Comparison of ENCODE assay signal across 20 cellular contexts in the genomic region with DNA sequence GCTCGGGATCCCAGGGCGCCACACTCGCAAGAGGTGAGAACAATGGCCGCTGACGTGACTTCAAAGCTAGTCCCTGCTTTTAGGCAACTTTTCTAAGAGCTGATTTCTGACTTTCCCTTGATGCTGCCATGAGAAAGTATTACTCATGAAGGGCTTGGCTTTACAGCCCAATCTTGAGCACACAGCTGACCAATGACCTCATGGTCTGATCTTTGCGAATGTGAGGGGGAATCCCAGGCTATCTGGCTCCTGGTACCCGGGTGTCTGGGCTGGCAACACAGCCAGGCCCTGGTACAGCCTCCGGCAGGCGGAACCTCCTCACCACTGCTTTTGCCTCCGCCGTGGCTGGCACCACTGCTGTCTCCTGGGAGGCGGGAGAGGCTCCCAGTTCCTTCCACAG. TPM values are rescaled to one million over a fixed set of nuclear protein-coding genes. Genes with fewer than 3 reads are reported as not detected.
DNase-seq lines count a peak whose midpoint lies in the region; ATAC-seq, FAIRE-seq and TF ChIP-seq lines count a peak whose summit lies in the region.
"Had no signal": no experiment of that assay in that cellular context is flagged by ENCODE, and none has a peak within 500 bp of the region (broad histone marks: within the 10 kb centered on the region; RNA-seq: fewer than 3 reads in every experiment).

No MANE protein-coding gene starts in this region.

- no peak for TF ChIP-seq POLR2A in body of pancreas (IDR thresholded peaks at IDR 0.05)

- peak overlapping the region in 1 of 2 donors; percentile 51 for H3K27ac ChIP-seq in kidney (ENCODE audit: low read depth in 2 of 2, low read length in 2 of 2)
- H3K27ac ChIP-seq in body of pancreas = no peak overlapping the region

- intact Hi-C loops in CD14-positive monocyte (cut with micrococcal nuclease) (loop anchor here in 1 of 2 donors (5.0 kb wide), 1 partner anchor 281 kb away; no protein-coding TSS in a partner anchor), kidney (cut with DNase I) (loop anchor here (10.0 kb wide), 1 partner anchor 228 kb away; no protein-coding TSS in a partner anchor), body of pancreas (cut with DNase I) (no loop called here)

- H3K9me3 Mint-ChIP-seq in CD14-positive monocyte = peaks cover 0 to 2% (median 0%) of the 10 kb centered on the region in 7 donors
- H3K9me3 Mint-ChIP-seq: CD4-positive, alpha-beta T cell; natural killer cell treated with Interleukin-12 subunit alpha and Interleukin-12 subunit beta and Interleukin-15 and Interleukin-18, amount 100 ng/mL, for 72 hours had no signal

- peaks cover 27% of the 10 kb centered on the region for H3K4me1 Mint-ChIP-seq in CD14-positive monocyte

- no peaks in the 10 kb centered on the region for H3K9me3 ChIP-seq in kidney (ENCODE audit: control insufficient read depth in 1 of 2, low read length in 2 of 2)
- no peaks in the 10 kb centered on the region for H3K9me3 ChIP-seq in body of pancreas

- peaks cover 61 to 75% of the 10 kb centered on the region in 2 donors for H3K36me3 Mint-ChIP-seq in CD14-positive monocyte
- H3K36me3 Mint-ChIP-seq: natural killer cell treated with Interleukin-12 subunit alpha and Interleukin-12 subunit beta and Interleukin-15 and Interleukin-18, amount 100 ng/mL, for 72 hours had no signal

- FAIRE-seq in RCC 7860 (lab: Jason Lieb, UNC) (peak; percentile 78), kidney (lab: Jason Lieb, UNC) (no peak)

- TF ChIP-seq CTCF in CD14-positive monocyte (IDR thresholded peaks at IDR 0.05) (no peak), kidney (IDR thresholded peaks at IDR 0.05; ENCODE audit: borderline replicate concordance, extremely low read depth, insufficient read depth) (no peak), body of pancreas (IDR thresholded peaks at IDR 0.05) (no peak)

- H3K4me1 ChIP-seq in kidney (ENCODE audit: control insufficient read depth in 1 of 2, insufficient read depth in 1 of 2, low read depth in 1 of 2, low read length in 2 of 2) = peaks cover 12 to 17% of the 10 kb centered on the region in 2 donors
- peaks cover 11% of the 10 kb centered on the region for H3K4me1 ChIP-seq in body of pancreas

- 83 to 92% methylated on average over 7 to 11 of the region's 12 CpGs for WGBS in body of pancreas, 2 donors

- no peak overlapping the region for H3K4me3 Mint-ChIP-seq in CD14-positive monocyte
- H3K4me3 Mint-ChIP-seq: CD4-positive, alpha-beta T cell; natural killer cell treated with Interleukin-12 subunit alpha and Interleukin-12 subunit beta and Interleukin-15 and Interleukin-18, amount 100 ng/mL, for 72 hours had no signal

- no peak overlapping the region for H3K9ac ChIP-seq in kidney (ENCODE audit: low read length in 2 of 2)

- H3K4me3 ChIP-seq in kidney (ENCODE audit: low read length in 2 of 2) = no peak overlapping the region
- no peak overlapping the region for H3K4me3 ChIP-seq in body of pancreas

- H3K27me3 ChIP-seq in body of pancreas = no peaks in the 10 kb centered on the region

- H3K27ac Mint-ChIP-seq in CD14-positive monocyte = peak overlapping the region in 2 of 7 donors; percentile 13 to 28
- H3K27ac Mint-ChIP-seq: CD4-positive, alpha-beta T cell; natural killer cell treated with Interleukin-12 subunit alpha and Interleukin-12 subunit beta and Interleukin-15 and Interleukin-18, amount 100 ng/mL, for 72 hours had no signal

- H3K27me3 Mint-ChIP-seq in CD14-positive monocyte (ENCODE audit: low read depth in 3 of 3) = peaks cover 0 to 2% (median 0%) of the 10 kb centered on the region in 3 donors
- H3K27me3 Mint-ChIP-seq: CD4-positive, alpha-beta T cell; natural killer cell treated with Interleukin-12 subunit alpha and Interleukin-12 subunit beta and Interleukin-15 and Interleukin-18, amount 100 ng/mL, for 72 hours had no signal

- ATAC-seq in HG03565 (IDR thresholded peaks at IDR 0.05; ENCODE audit: unreplicated experiment) = no peak
- ATAC-seq in body of pancreas = no peak
- ATAC-seq: natural killer cell treated with Interleukin-12 subunit alpha and Interleukin-12 subunit beta and Interleukin-15 and Interleukin-18, amount 100 ng/mL, for 72 hours had no signal

- H3K36me3 ChIP-seq in kidney (ENCODE audit: control insufficient read depth in 1 of 2, insufficient read depth in 2 of 2, low read length in 2 of 2) = peaks cover 10 to 28% of the 10 kb centered on the region in 2 donors
- peaks cover 20 to 30% of the 10 kb centered on the region in 2 donors for H3K36me3 ChIP-seq in body of pancreas (replicated peaks in 1 of 2; ENCODE audit: insufficient read depth in 1 of 2, low read depth in 2 of 2)

- DNase-seq in Daoy (ENCODE audit: low read depth) (peak; percentile 68), RCC 7860 (ENCODE audit: low spot score) (peak; percentile 76), fibroblast of peridontal ligament (ENCODE audit: extremely low read depth) (peak; percentile 66), renal cortical epithelial cell (ENCODE audit: low read depth) (peak; percentile 62), CD14-positive monocyte (ENCODE audit: low spot score) (no peak), kidney (no peak), body of pancreas (no peak)
- DNase-seq: activated CD4-positive, alpha-beta T cell treated with anti-CD3 and anti-CD28 coated beads for 1 hour; activated gamma-delta T cell treated with Interleukin-2 at 50 U/mL for 16 hours; aorta; CD4-positive, alpha-beta T cell; erythroblast; Karpas-422; NCI-H1436 treated with DMSO at 0.1 percent for 48 hours; NCI-H2227 treated with DMSO at 0.1 percent for 48 hours; SIG-M5; stimulated activated CD4-positive, alpha-beta T cell treated with anti-CD3 and anti-CD28 coated beads, Interleukin-15, amount 100 ng/mL, for 24 hours; substantia nigra had no signal

RNA-seq across cellular contexts. Expression of a gene that starts 17.5 kb away (rescaled TPM):
- 59.5 and 75.5 TPM in 2 replicates for total RNA-seq in Daoy (2014; rRNA removed; shearing (Covaris generic))
- total RNA-seq in renal cortical epithelial cell = 24.7 and 40.5 TPM in 2 replicates
- polyA plus RNA-seq in CD14-positive monocyte = 10 to 100 TPM; 41.0 to 61.3 TPM
- total RNA-seq in kidney = 38.6 TPM
- polyA plus RNA-seq in kidney (ENCODE audit: insufficient read depth, low read depth, low replicate concordance) = 134 TPM
- 10 to 100 TPM; 20.8 to 26.5 TPM for total RNA-seq in body of pancreas

RNA-seq across cellular contexts. Expression of a gene that starts 17.8 kb away (rescaled TPM):
- 17.0 and 24.2 TPM in 2 replicates for total RNA-seq in Daoy (2014; rRNA removed; shearing (Covaris generic))
- total RNA-seq in renal cortical epithelial cell = 9.4 and 14.0 TPM in 2 replicates
- polyA plus RNA-seq in CD14-positive monocyte = 1 to 10 TPM; 3.4 to 4.5 TPM
- 42.8 TPM for total RNA-seq in kidney
- polyA plus RNA-seq in kidney (ENCODE audit: insufficient read depth, low read depth, low replicate concordance) = 13.9 TPM
- total RNA-seq in body of pancreas = 100 to 1,000 TPM in 1 of 2 donors, 10 to 100 TPM in 1; 31.9 to 102 TPM

RNA-seq across cellular contexts. Expression of a gene that starts 33.9 kb away (rescaled TPM):
- total RNA-seq in Daoy (2014; rRNA removed; shearing (Covaris generic)) = 27.3 and 33.8 TPM in 2 replicates
- total RNA-seq in renal cortical epithelial cell (9.6 and 10.7 TPM in 2 replicates), kidney (7.5 TPM), body of pancreas (10 to 100 TPM in 1 of 2 donors, 1 to 10 TPM in 1; 9.9 to 22.7 TPM)
- polyA plus RNA-seq in CD14-positive monocyte (1 to 10 TPM in 1 of 2 donors, under 1 TPM in 1; 0.69 to 1.0 TPM), kidney (ENCODE audit: insufficient read depth, low read depth, low replicate concordance) (6.9 TPM)

RNA-seq across cellular contexts. Expression of a gene that starts 38.5 kb away (rescaled TPM):
- total RNA-seq in Daoy (2014; rRNA removed; shearing (Covaris generic)) = 52.5 and 60.7 TPM in 2 replicates
- 77.3 and 127 TPM in 2 replicates for total RNA-seq in renal cortical epithelial cell
- polyA plus RNA-seq in CD14-positive monocyte = 10 to 100 TPM; 50.8 to 68.4 TPM
- total RNA-seq in kidney = 89.7 TPM
- polyA plus RNA-seq in kidney (ENCODE audit: insufficient read depth, low read depth, low replicate concordance) = 72.7 TPM
- 100 to 1,000 TPM; 102 to 203 TPM for total RNA-seq in body of pancreas

Comparison
In these comparisons a context has a peak if more than half of its experiments do, and no peak if none do; other contexts are left out.
1. DNase-seq: peak in Daoy (single experiment), RCC 7860 (single experiment), fibroblast of peridontal ligament (single experiment) and renal cortical epithelial cell (single experiment); none in CD14-positive monocyte (single experiment), kidney (single experiment) and body of pancreas (0 of 4).